ENCODE assay signal across 18 cellular contexts in the genomic region with DNA sequence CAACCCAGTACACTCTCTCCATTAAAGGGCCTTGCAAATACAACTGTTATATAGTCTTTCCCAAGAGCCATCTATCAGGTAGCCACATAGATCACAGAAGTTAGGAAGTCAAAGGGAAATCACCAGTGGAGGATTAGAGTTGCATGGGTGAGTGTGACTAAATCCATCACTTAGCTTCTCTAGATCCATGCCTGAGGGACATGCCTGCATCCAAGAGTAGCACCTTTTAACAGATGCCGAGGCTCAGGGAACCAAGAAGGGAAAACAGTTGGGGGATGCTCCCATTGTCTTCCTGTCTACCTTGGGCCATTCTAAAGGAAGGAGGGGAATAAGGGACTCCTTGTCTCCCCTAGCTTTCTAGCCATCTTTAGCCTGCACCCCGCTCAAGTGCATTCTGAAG.
DNase-seq lines count a peak whose midpoint lies in the region; ATAC-seq, FAIRE-seq and TF ChIP-seq lines count a peak whose summit lies in the region.
"Had no signal": no experiment of that assay in that cellular context is flagged by ENCODE, and none has a peak within 500 bp of the region (broad histone marks: within the 10 kb centered on the region; RNA-seq: fewer than 3 reads in every experiment).

No MANE protein-coding gene starts in this region.

- H3K27me3 ChIP-seq in mesenchymal stem cell (ENCODE audit: control insufficient read depth in 1 of 2, insufficient read depth in 1 of 2, low read length in 2 of 2): no peaks in the 10 kb centered on the region
- H3K27me3 ChIP-seq in CD8-positive, alpha-beta T cell (ENCODE audit: insufficient read depth, low read length): no peaks in the 10 kb centered on the region

- DNase-seq in NCI-H82 (lab: John Stamatoyannopoulos, UW): peak; percentile 3
- DNase-seq in NCI-H82 treated with DMSO at 0.1 percent for 48 hours (lab: John Stamatoyannopoulos, UW; ENCODE audit: unreplicated experiment): no peak
- DNase-seq in OCI-LY7 (ENCODE audit: low spot score): peak; percentile 14
- DNase-seq in choroid plexus epithelial cell (ENCODE audit: low read depth): peak; percentile 23
- DNase-seq in mesenchymal stem cell: peak; percentile 13
- DNase-seq in frontal cortex (ENCODE audit: low spot score in 2 of 2): no peak
- no peak for DNase-seq in CD8-positive, alpha-beta T cell
- no peak for DNase-seq in stimulated activated CD4-positive, alpha-beta T cell treated with anti-CD3 and anti-CD28 coated beads, Interleukin-12 subunit alpha, Interleukin-12 subunit beta, amount 100 ng/mL, for 4 hours
- DNase-seq: COR-L47, DND-41, KG1, NCI-H187 treated with DMSO at 0.1 percent for 48 hours, NCI-H510A treated with DMSO at 0.1 percent for 48 hours, SHP77 treated with DMSO at 0.1 percent for 48 hours had no signal

- H3K4me3 ChIP-seq in OCI-LY7 (ENCODE audit: low read depth, low read length, poor library complexity, severe bottlenecking) (no peak overlapping the region), choroid plexus epithelial cell (ENCODE audit: low read depth, low read length) (no peak overlapping the region), mesenchymal stem cell (ENCODE audit: insufficient read depth in 1 of 2, low read depth in 1 of 2, low read length in 2 of 2) (peak overlapping the region in 1 of 2 experiments; percentile 42)
- no peak overlapping the region for H3K4me3 ChIP-seq in CD8-positive, alpha-beta T cell (ENCODE audit: low read depth, low read length)
- H3K4me3 ChIP-seq: GM23248 had no signal

- whole genome bisulfite sequencing in mesenchymal stem cell: 97% methylated on average over 2 of the region's 2 CpGs

- no peak overlapping the region for H3K4me3 Mint-ChIP-seq in CD8-positive, alpha-beta T cell

- H2AFZ ChIP-seq in OCI-LY7 (ENCODE audit: low read length) (no peak overlapping the region), mesenchymal stem cell (ENCODE audit: low read depth, low read length) (no peak overlapping the region)
- H2AFZ ChIP-seq: GM23248 had no signal

- no peak overlapping the region for H2AK5ac ChIP-seq in mesenchymal stem cell (ENCODE audit: low read length, severe bottlenecking)

- H3K4me2 ChIP-seq in OCI-LY7 (ENCODE audit: low read length) (no peak overlapping the region), mesenchymal stem cell (ENCODE audit: low read length, poor library complexity, severe bottlenecking) (no peak overlapping the region)

- H3K4me1 Mint-ChIP-seq in CD8-positive, alpha-beta T cell (ENCODE audit: low read depth): no peaks in the 10 kb centered on the region

- H3K27ac Mint-ChIP-seq in CD8-positive, alpha-beta T cell: no peak overlapping the region

- no peak overlapping the region for H2BK15ac ChIP-seq in mesenchymal stem cell (ENCODE audit: low read depth, poor library complexity, severe bottlenecking)

- H4K20me1 ChIP-seq in OCI-LY7 (ENCODE audit: insufficient read depth, low read length): no peaks in the 10 kb centered on the region

- no peak overlapping the region for H2BK12ac ChIP-seq in mesenchymal stem cell (ENCODE audit: low read length in 2 of 2)

- H3K36me3 Mint-ChIP-seq in CD8-positive, alpha-beta T cell: peaks cover 90% of the 10 kb centered on the region

- no peak overlapping the region for H3K27ac ChIP-seq in OCI-LY7 (ENCODE audit: low read depth, low read length, poor library complexity, severe bottlenecking)
- H3K27ac ChIP-seq in mesenchymal stem cell (ENCODE audit: low read length, poor library complexity, severe bottlenecking): no peak overlapping the region
- H3K27ac ChIP-seq in CD8-positive, alpha-beta T cell (ENCODE audit: low read depth, low read length): no peak overlapping the region
- H3K27ac ChIP-seq: C4-2B, GM23248, HL-60 had no signal

- H3K23ac ChIP-seq in mesenchymal stem cell (ENCODE audit: low read length in 2 of 2): no peak overlapping the region

- H3K18ac ChIP-seq in mesenchymal stem cell (ENCODE audit: low read depth in 1 of 2, low read length in 2 of 2): no peak overlapping the region

- H4K91ac ChIP-seq in mesenchymal stem cell (ENCODE audit: low read length): no peak overlapping the region

- intact Hi-C loops in OCI-LY7 (cut with micrococcal nuclease; ENCODE audit: unreplicated experiment): no loop called here
- intact Hi-C loops in CD8-positive, alpha-beta T cell (cut with DNase I, micrococcal nuclease): loop anchor here in 1 of 2 experiments (5.0 kb wide), 1 partner anchor 169 kb away; no protein-coding TSS in a partner anchor

- peaks cover 4% of the 10 kb centered on the region for H3K79me1 ChIP-seq in mesenchymal stem cell (replicated peaks; ENCODE audit: low read length, poor library complexity, severe bottlenecking)

- H2BK120ac ChIP-seq in mesenchymal stem cell (ENCODE audit: low read depth, low read length): no peak overlapping the region

- CTCF ChIA-PET in OCI-LY7 (lab: Charles Lee; ENCODE audit: unreplicated experiment): no interaction called here
- CTCF ChIA-PET in CD8-positive, alpha-beta T cell (lab: Charles Lee): no interaction called here

- no peak for TF ChIP-seq CTCF in OCI-LY7 (conservative IDR thresholded peaks at IDR 0.05; ENCODE audit: low read length)
- no peak for TF ChIP-seq CTCF in choroid plexus epithelial cell (conservative IDR thresholded peaks at IDR 0.05; ENCODE audit: low read depth, low read length)
- TF ChIP-seq CTCF in CD8-positive, alpha-beta T cell (IDR thresholded peaks at IDR 0.05): no peak

- BruUV-seq in OCI-LY7 (replicated peaks; lab: Mats Ljungman, UMichigan): no TSS peak

- POLR2A ChIA-PET in OCI-LY7 (lab: Charles Lee): no interaction called here
- POLR2A ChIA-PET in CD8-positive, alpha-beta T cell (lab: Charles Lee): no interaction called here

- no peaks in the 10 kb centered on the region for H3K9me2 ChIP-seq in OCI-LY7 (ENCODE audit: insufficient read depth, low read length)

- ATAC-seq in CD8-positive, alpha-beta T cell: no peak

- H3K9ac ChIP-seq in mesenchymal stem cell (ENCODE audit: low read length): no peak overlapping the region
- H3K9ac ChIP-seq: GM23248 had no signal

- H3K14ac ChIP-seq in mesenchymal stem cell (ENCODE audit: low read length in 2 of 2): no peak overlapping the region

- FAIRE-seq in frontal cortex (lab: Jason Lieb, UNC): no peak
- FAIRE-seq: RCC 7860 had no signal

- H3K79me2 ChIP-seq in OCI-LY7 (ENCODE audit: insufficient read depth, low read depth, low read length): no peaks in the 10 kb centered on the region

- no peak overlapping the region for H4K8ac ChIP-seq in mesenchymal stem cell (ENCODE audit: low read length)

- H3K9me3 Mint-ChIP-seq in CD8-positive, alpha-beta T cell: peaks cover 59% of the 10 kb centered on the region

- H3K9me3 ChIP-seq in OCI-LY7 (ENCODE audit: low read length) (peaks cover 33% of the 10 kb centered on the region), mesenchymal stem cell (ENCODE audit: control insufficient read depth, low read length) (peaks cover 88% of the 10 kb centered on the region)
- peaks cover 19% of the 10 kb centered on the region for H3K9me3 ChIP-seq in CD8-positive, alpha-beta T cell (ENCODE audit: low read length)

- H3K36me3 ChIP-seq in OCI-LY7 (ENCODE audit: insufficient read depth, low read length): peaks cover 90% of the 10 kb centered on the region
- H3K36me3 ChIP-seq in mesenchymal stem cell (ENCODE audit: control insufficient read depth in 1 of 2, insufficient read depth in 2 of 2, low read depth in 1 of 2, low read length in 2 of 2): peaks cover 25 to 77% of the 10 kb centered on the region in 2 experiments
- peaks cover 6% of the 10 kb centered on the region for H3K36me3 ChIP-seq in CD8-positive, alpha-beta T cell (ENCODE audit: insufficient read depth, low read length)

- no peak overlapping the region for H2BK5ac ChIP-seq in mesenchymal stem cell (ENCODE audit: low read depth, low read length, poor library complexity, severe bottlenecking)

- H3K4me1 ChIP-seq in OCI-LY7 (ENCODE audit: insufficient read depth, low read length, poor library complexity, severe bottlenecking): no peaks in the 10 kb centered on the region
- H3K4me1 ChIP-seq in mesenchymal stem cell (ENCODE audit: control insufficient read depth, insufficient read depth, low read depth, low read length): no peaks in the 10 kb centered on the region
- H3K4me1 ChIP-seq in CD8-positive, alpha-beta T cell (ENCODE audit: insufficient read depth, low read length): no peaks in the 10 kb centered on the region

- H3K4ac ChIP-seq in mesenchymal stem cell (ENCODE audit: low read depth in 1 of 2, low read length in 2 of 2): no peak overlapping the region

- H3K27me3 Mint-ChIP-seq in CD8-positive, alpha-beta T cell (ENCODE audit: low read depth): no peaks in the 10 kb centered on the region

Comparison
In these comparisons a context has a peak if more than half of its experiments do, and no peak if none do; other contexts are left out.
1. DNase-seq: peak in NCI-H82 (single experiment), OCI-LY7 (single experiment), choroid plexus epithelial cell (single experiment) and mesenchymal stem cell (single experiment); none in NCI-H82 treated with DMSO at 0.1 percent for 48 hours (single experiment), frontal cortex (0 of 2), CD8-positive, alpha-beta T cell (0 of 7) and stimulated activated CD4-positive, alpha-beta T cell treated with anti-CD3 and anti-CD28 coated beads, Interleukin-12 subunit alpha, Interleukin-12 subunit beta, amount 100 ng/mL, for 4 hours (single experiment).